In the genomic region with DNA sequence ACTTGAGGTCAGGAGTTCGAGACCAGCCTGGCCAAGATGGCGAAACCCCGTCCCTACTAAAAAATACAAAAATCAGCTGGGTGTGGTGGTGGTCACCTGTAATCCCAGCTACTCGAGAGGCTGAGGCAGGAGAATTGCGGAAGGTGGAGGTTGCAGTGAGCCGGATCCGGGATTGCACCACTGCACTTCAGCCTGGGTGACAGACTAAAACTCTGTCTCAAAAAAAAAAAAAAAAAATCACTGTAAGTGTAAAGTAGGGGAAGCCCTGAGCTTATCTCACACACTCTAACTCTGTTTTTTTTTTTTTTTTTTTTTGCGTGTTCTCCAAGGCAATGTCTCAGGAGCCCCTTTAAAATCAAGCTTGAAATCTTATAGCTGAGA, we compare ENCODE assay signal across 8 cellular contexts. TPM values are rescaled to one million over a fixed set of nuclear protein-coding genes. Genes with fewer than 3 reads are reported as not detected.
DNase-seq lines count a peak whose midpoint lies in the region; ATAC-seq and TF ChIP-seq lines count a peak whose summit lies in the region.

No MANE protein-coding gene starts in this region.

- H3K36me3 Mint-ChIP-seq in activated CD8-positive, alpha-beta T cell treated with anti-CD3 and anti-CD28 coated beads for 36 hours (ENCODE audit: low read depth): no peaks in the 10 kb centered on the region

- H3K27ac ChIP-seq in left ventricle myocardium inferior (replicated peaks) (peak overlapping the region; percentile 91), skin epidermis (peak overlapping the region in 20 of 21 experiments; percentile 40 to 91 (median 80))

- peak overlapping the region; percentile 77 for H3K27ac Mint-ChIP-seq in activated CD8-positive, alpha-beta T cell treated with anti-CD3 and anti-CD28 coated beads for 36 hours

- no peaks in the 10 kb centered on the region for H3K9me3 Mint-ChIP-seq in activated CD8-positive, alpha-beta T cell treated with anti-CD3 and anti-CD28 coated beads for 36 hours

- POLR2A ChIA-PET in activated CD8-positive, alpha-beta T cell treated with anti-CD3 and anti-CD28 coated beads for 36 hours (lab: Charles Lee): interaction anchor here (1.1 to 2.3 kb wide), 4 partner anchors 9 to 125 kb away, joined by 3 to 6 read pairs (median 4); a partner anchor contains a TSS

- peak overlapping the region; percentile 66 for H3K4me3 Mint-ChIP-seq in activated CD8-positive, alpha-beta T cell treated with anti-CD3 and anti-CD28 coated beads for 36 hours

- H3K9me3 ChIP-seq in left ventricle myocardium inferior (replicated peaks): no peaks in the 10 kb centered on the region

- CTCF ChIA-PET in activated CD8-positive, alpha-beta T cell treated with anti-CD3 and anti-CD28 coated beads for 36 hours (lab: Charles Lee): interaction anchor here (0.6 to 2.2 kb wide), 17 partner anchors 9 to 116 kb away, joined by 3 to 11 read pairs (median 4); a partner anchor contains a TSS

- no peaks in the 10 kb centered on the region for H3K27me3 ChIP-seq in left ventricle myocardium inferior (ENCODE audit: low read depth)

- no peaks in the 10 kb centered on the region for H3K36me3 ChIP-seq in left ventricle myocardium inferior

- peaks cover 73% of the 10 kb centered on the region for H3K4me1 ChIP-seq in left ventricle myocardium inferior

- ATAC-seq in activated CD8-positive, alpha-beta T cell treated with anti-CD3 and anti-CD28 coated beads for 36 hours: peak; percentile 41
- no peak for ATAC-seq in GM18502 (IDR thresholded peaks at IDR 0.05; ENCODE audit: poor library complexity, unreplicated experiment)

- peaks cover 30% of the 10 kb centered on the region for H3K4me1 Mint-ChIP-seq in activated CD8-positive, alpha-beta T cell treated with anti-CD3 and anti-CD28 coated beads for 36 hours (ENCODE audit: low read depth)

- no peak for TF ChIP-seq CTCF in activated CD8-positive, alpha-beta T cell treated with anti-CD3 and anti-CD28 coated beads for 36 hours (IDR thresholded peaks at IDR 0.05)
- TF ChIP-seq CTCF in left ventricle myocardium inferior (IDR thresholded peaks at IDR 0.05; ENCODE audit: borderline replicate concordance): no peak

- H3K27me3 Mint-ChIP-seq in activated CD8-positive, alpha-beta T cell treated with anti-CD3 and anti-CD28 coated beads for 36 hours: no peaks in the 10 kb centered on the region

- intact Hi-C loops in activated CD8-positive, alpha-beta T cell treated with anti-CD3 and anti-CD28 coated beads for 36 hours (cut with micrococcal nuclease): no loop called here
- intact Hi-C loops in left ventricle myocardium inferior (cut with micrococcal nuclease): no loop called here
- intact Hi-C loops in posterior vena cava (cut with DNase I): loop anchor here in 1 of 2 donors (5.0 kb wide), 1 partner anchor 116 kb away; no protein-coding TSS in a partner anchor

- DNase-seq in HCEC 1CT (peak; percentile 6), left ventricle myocardium inferior (no peak), SW480 (ENCODE audit: low spot score) (no peak), posterior vena cava (ENCODE audit: low spot score) (no peak), NCI-H1436 (lab: John Stamatoyannopoulos, UW) (no peak)
- no peak for DNase-seq in activated CD8-positive, alpha-beta T cell treated with anti-CD3 and anti-CD28 coated beads for 36 hours

- H3K4me3 ChIP-seq in left ventricle myocardium inferior: peak overlapping the region; percentile 69
- peak overlapping the region; percentile 29 to 49 (median 44) for H3K4me3 ChIP-seq in skin epidermis

RNA-seq across cellular contexts. Expression of a gene that starts 0.4 kb away (rescaled TPM):
- 1 to 10 TPM; 2.8 to 3.1 TPM for total RNA-seq in activated CD8-positive, alpha-beta T cell treated with anti-CD3 and anti-CD28 coated beads for 36 hours
- total RNA-seq in left ventricle myocardium inferior: 33.2 TPM
- total RNA-seq in posterior vena cava: 10 to 100 TPM; 57.2 to 60.5 TPM

RNA-seq across cellular contexts. Expression of a gene that starts 33.2 kb away (rescaled TPM):
- 1 to 10 TPM; 5.2 to 7.3 TPM for total RNA-seq in activated CD8-positive, alpha-beta T cell treated with anti-CD3 and anti-CD28 coated beads for 36 hours
- 0.49 TPM for total RNA-seq in left ventricle myocardium inferior
- total RNA-seq in posterior vena cava: under 1 TPM; 0.24 to 0.69 TPM

RNA-seq across cellular contexts. Expression of a gene that starts 52.8 kb away (rescaled TPM):
- total RNA-seq in activated CD8-positive, alpha-beta T cell treated with anti-CD3 and anti-CD28 coated beads for 36 hours: 1 to 10 TPM; 3.2 to 3.3 TPM
- total RNA-seq in left ventricle myocardium inferior: 3.6 TPM
- total RNA-seq in posterior vena cava: 1 to 10 TPM; 1.7 to 2.3 TPM
